In genomic region chr9:15372385-15373200, GRCh38 we compare ENCODE assay signal across 1 cellular context.
TF ChIP-seq lines count a peak whose summit lies in the region.

No MANE protein-coding gene starts in this region.

TF ChIP-seq in HepG2, 621 proteins besides CTCF, POLR2A, EP300 and RAD21 (continued from another document):
- TF ChIP-seq, protein P1, sequence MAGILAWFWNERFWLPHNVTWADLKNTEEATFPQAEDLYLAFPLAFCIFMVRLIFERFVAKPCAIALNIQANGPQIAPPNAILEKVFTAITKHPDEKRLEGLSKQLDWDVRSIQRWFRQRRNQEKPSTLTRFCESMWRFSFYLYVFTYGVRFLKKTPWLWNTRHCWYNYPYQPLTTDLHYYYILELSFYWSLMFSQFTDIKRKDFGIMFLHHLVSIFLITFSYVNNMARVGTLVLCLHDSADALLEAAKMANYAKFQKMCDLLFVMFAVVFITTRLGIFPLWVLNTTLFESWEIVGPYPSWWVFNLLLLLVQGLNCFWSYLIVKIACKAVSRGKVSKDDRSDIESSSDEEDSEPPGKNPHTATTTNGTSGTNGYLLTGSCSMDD (CRISPR knock-in tag; IDR thresholded peaks at IDR 0.05) = no peak
- TF ChIP-seq ZNF263 (CRISPR knock-in tag; IDR thresholded peaks at IDR 0.05) (0 out of 2 replicates have a peak, but pooled peaks have one; percentile 39), DMTF1 (CRISPR knock-in tag; IDR thresholded peaks at IDR 0.05) (no peak)
